10 cellular contexts compared by ENCODE assay signal in genomic region chr5:111735829-111736228, GRCh38. TPM values are rescaled to one million over a fixed set of nuclear protein-coding genes. Genes with fewer than 3 reads are reported as not detected.
A peak's percentile ranks its signal among the peaks of the same experiment; 100 is the strongest.
DNase-seq lines count a peak whose midpoint lies in the region; ATAC-seq lines count a peak whose summit lies in the region.
"Had no signal": no experiment of that assay in that cellular context is flagged by ENCODE, and none has a peak within 500 bp of the region (broad histone marks: within the 10 kb centered on the region; RNA-seq: fewer than 3 reads in every experiment).

No MANE protein-coding gene starts in this region.

- 35% methylated on average over 4 of the region's 4 CpGs for WGBS in right cardiac atrium

- H3K27ac ChIP-seq in right cardiac atrium (ENCODE audit: low read length): no peak overlapping the region
- H3K27ac ChIP-seq: suprapubic skin had no signal

- no peaks in the 10 kb centered on the region for H3K9me3 ChIP-seq in right cardiac atrium (ENCODE audit: control insufficient read depth, low read length)
- H3K9me3 ChIP-seq: suprapubic skin had no signal

- no peaks in the 10 kb centered on the region for H3K27me3 ChIP-seq in right cardiac atrium (ENCODE audit: control insufficient read depth, insufficient read depth)
- H3K27me3 ChIP-seq: suprapubic skin had no signal

- H3K4me1 ChIP-seq in right cardiac atrium (ENCODE audit: control insufficient read depth, insufficient read depth, low read length): peaks cover 10% of the 10 kb centered on the region

- intact Hi-C loops in right cardiac atrium (cut with DNase I): no loop called here

- DNase-seq in activated CD4-positive, CD25-positive, alpha-beta regulatory T cell treated with anti-CD3 and anti-CD28 coated beads, Interleukin-2, amount 50 U/mL, for 72 hours: no peak
- peak; percentile 36 for DNase-seq in activated T-cell treated with anti-CD3 and anti-CD28 coated beads for 48 hours (ENCODE audit: low read depth)
- peak; percentile 49 to 61 (median 54) for DNase-seq in right cardiac atrium
- peak; percentile 47 for DNase-seq in stimulated activated CD8-positive, alpha-beta memory T cell treated with anti-CD3 and anti-CD28 coated beads, Interleukin-4, amount 100 ng/mL, for 48 hours
- no peak for DNase-seq in NCI-H2171 (lab: John Stamatoyannopoulos, UW)
- DNase-seq: activated CD8-positive, alpha-beta memory T cell treated with anti-CD3 and anti-CD28 coated beads, Interleukin-2, amount 50 U/mL, for 48 hours had no signal

- ATAC-seq in activated CD4-positive, CD25-positive, alpha-beta regulatory T cell treated with anti-CD3 and anti-CD28 coated beads, Interleukin-2, amount 50 U/mL, for 24 hours: peak; percentile 24 to 39
- ATAC-seq in right cardiac atrium: peak; percentile 61 to 89
- ATAC-seq in GM18867 (IDR thresholded peaks at IDR 0.05; ENCODE audit: unreplicated experiment): no peak
- ATAC-seq in GM19455 (IDR thresholded peaks at IDR 0.05; ENCODE audit: unreplicated experiment): no peak

- no peak overlapping the region for H3K4me3 ChIP-seq in right cardiac atrium (ENCODE audit: low read length)
- H3K4me3 ChIP-seq: suprapubic skin had no signal

RNA-seq across cellular contexts. Expression of gene NREP, which starts 21.2 kb away (rescaled TPM):
- 10 to 100 TPM; 14.9 to 35.8 (median 32.4) TPM for total RNA-seq in right cardiac atrium
- polyA plus RNA-seq in right cardiac atrium: 26.3 TPM

Comparison
In these comparisons a context has a peak if more than half of its experiments do, and no peak if none do; other contexts are left out.
1. ATAC-seq: peak in activated CD4-positive, CD25-positive, alpha-beta regulatory T cell treated with anti-CD3 and anti-CD28 coated beads, Interleukin-2, amount 50 U/mL, for 24 hours (2 of 2) and right cardiac atrium (2 of 2); none in GM18867 (single experiment) and GM19455 (single experiment).
2. DNase-seq: peak in activated T-cell treated with anti-CD3 and anti-CD28 coated beads for 48 hours (single experiment), right cardiac atrium (3 of 3) and stimulated activated CD8-positive, alpha-beta memory T cell treated with anti-CD3 and anti-CD28 coated beads, Interleukin-4, amount 100 ng/mL, for 48 hours (single experiment); none in activated CD4-positive, CD25-positive, alpha-beta regulatory T cell treated with anti-CD3 and anti-CD28 coated beads, Interleukin-2, amount 50 U/mL, for 72 hours (single experiment) and NCI-H2171 (single experiment).